In genomic region chr18:57532987-57533386, GRCh38 we compare ENCODE assay signal across 20 cellular contexts. TPM values are rescaled to one million over a fixed set of nuclear protein-coding genes. Genes with fewer than 3 reads are reported as not detected.
A peak's percentile ranks its signal among the peaks of the same experiment; 100 is the strongest.
DNase-seq lines count a peak whose midpoint lies in the region; ATAC-seq, FAIRE-seq and TF ChIP-seq lines count a peak whose summit lies in the region.
"Had no signal": no experiment of that assay in that cellular context is flagged by ENCODE, and none has a peak within 500 bp of the region (broad histone marks: within the 10 kb centered on the region; RNA-seq: fewer than 3 reads in every experiment).

No MANE protein-coding gene starts in this region.

- H3K27me3 ChIP-seq in H1 (replicated peaks in 1 of 4; ENCODE audit: control insufficient read depth in 3 of 4, extremely low read depth in 1 of 4, insufficient read depth in 3 of 4, low read length in 3 of 4) (no peaks in the 10 kb centered on the region), skeletal muscle tissue (ENCODE audit: control insufficient read depth in 3 of 3, insufficient read depth in 3 of 3, low read length in 3 of 3) (no peaks in the 10 kb centered on the region)
- H3K27me3 ChIP-seq: brain microvascular endothelial cell had no signal

- no peak overlapping the region for H3K4ac ChIP-seq in H1 (replicated peaks; ENCODE audit: insufficient read length, low read depth, low read length)

- H3K4me1 Mint-ChIP-seq in activated naive CD8-positive, alpha-beta T cell treated with anti-CD3 and anti-CD28 coated beads for 36 hours: no peaks in the 10 kb centered on the region
- no peaks in the 10 kb centered on the region for H3K4me1 Mint-ChIP-seq in activated naive CD8-positive, alpha-beta T cell treated with anti-CD3 and anti-CD28 coated beads, Interleukin-2, amount 50 U/mL, for 24 hours
- H3K4me1 Mint-ChIP-seq: activated CD4-positive, alpha-beta T cell treated with anti-CD3 and anti-CD28 coated beads for 36 hours; CD4-positive, alpha-beta memory T cell had no signal

- H3K18ac ChIP-seq in H1 (ENCODE audit: extremely low read depth, low read length): no peak overlapping the region

- POLR2A ChIA-PET in H1 (lab: Charles Lee; ENCODE audit: partially characterized antibody): interaction anchor here (1.0 kb wide), 1 partner anchor 15 kb away, joined by 3 read pairs; no protein-coding TSS in a partner anchor

- H3K9ac ChIP-seq in H1 (replicated peaks in 1 of 4; ENCODE audit: extremely low read depth in 1 of 4, low read depth in 3 of 4, low read length in 3 of 4) (peak overlapping the region in 1 of 4 experiments; percentile 18; a peak in 1 of 7 replicates), skeletal muscle tissue (ENCODE audit: low read depth in 1 of 3, low read length in 3 of 3) (peak overlapping the region in 2 of 3 donors; percentile 44 to 72)
- H3K9ac ChIP-seq: GM23248 had no signal

- DNase-seq in activated naive CD8-positive, alpha-beta T cell treated with anti-CD3 and anti-CD28 coated beads for 36 hours: no peak
- no peak for DNase-seq in activated naive CD8-positive, alpha-beta T cell treated with anti-CD3 and anti-CD28 coated beads, Interleukin-2, amount 50 U/mL, for 24 hours
- DNase-seq in H1 (ENCODE audit: low read depth in 1 of 2, low spot score in 2 of 2): no peak
- DNase-seq in NCI-H82 treated with DMSO at 0.1 percent for 48 hours (lab: John Stamatoyannopoulos, UW; ENCODE audit: unreplicated experiment): no peak
- no peak for DNase-seq in HUDEP-2 (lab: John Stamatoyannopoulos, UW; ENCODE audit: unreplicated experiment in 76 of 76)
- DNase-seq: 8988T; activated CD4-positive, alpha-beta T cell treated with anti-CD3 and anti-CD28 coated beads for 36 hours; activated gamma-delta T cell treated with Interleukin-2 at 50 U/mL for 16 hours; CD4-positive, alpha-beta memory T cell; cortex of kidney; GM23248; NCI-H1048; NCI-H1694 treated with DMSO at 0.1 percent for 48 hours; NCI-H524 treated with DMSO at 0.1 percent for 48 hours; stimulated activated CD4-positive, alpha-beta T cell treated with anti-CD3 and anti-CD28 coated beads, Interleukin-1b, Interleukin-23, amount 100 ng/mL, for 48 hours had no signal

- H3K9me3 ChIP-seq in H1 (ENCODE audit: insufficient read depth in 2 of 2, low read depth in 1 of 2, low read length in 1 of 2) (no peaks in the 10 kb centered on the region), mesodermal cell (ENCODE audit: control insufficient read depth, low read length) (no peaks in the 10 kb centered on the region), skeletal muscle tissue (ENCODE audit: control insufficient read depth in 3 of 3, low read length in 3 of 3) (no peaks in the 10 kb centered on the region)

- H2BK15ac ChIP-seq in H1 (ENCODE audit: low read length): no peak overlapping the region

- no peak overlapping the region for H2BK12ac ChIP-seq in H1 (ENCODE audit: low read depth, low read length)

- no peak overlapping the region for H2BK5ac ChIP-seq in H1 (ENCODE audit: low read depth, low read length)

- 0 out of 4 replicates have a peak overlapping the region, but pooled peaks of 1 of the 2 experiments have one; percentile 35 for H3K4me2 ChIP-seq in H1 (ENCODE audit: insufficient read depth in 1 of 2, low read depth in 2 of 2, low read length in 2 of 2)

- WGBS in H1 (ENCODE audit: extremely low coverage in 1 of 2, insufficient coverage in 1 of 2, insufficient read length in 1 of 2, insufficient replicate concordance in 2 of 2, low coverage in 1 of 2, low lambda C conversion rate in 2 of 2, missing lambda C conversion rate in 1 of 2), 2 experiments: 84% methylated on average over 8 of the region's 8 CpGs; no CpG with 5 or more reads in 1 of the 2 experiments
- WGBS in mesodermal cell (ENCODE audit: insufficient coverage in 2 of 2), 2 experiments: 78% methylated on average over 5 to 6 of the region's 8 CpGs

- H4K8ac ChIP-seq in H1 (ENCODE audit: extremely low read depth, insufficient read depth, low read length): no peak overlapping the region

- peak overlapping the region; percentile 85 for H2AFZ ChIP-seq in H1 (ENCODE audit: low read length)
- H2AFZ ChIP-seq: GM23248 had no signal

- H3K36me3 Mint-ChIP-seq in activated naive CD8-positive, alpha-beta T cell treated with anti-CD3 and anti-CD28 coated beads for 36 hours: no peaks in the 10 kb centered on the region
- H3K36me3 Mint-ChIP-seq in activated naive CD8-positive, alpha-beta T cell treated with anti-CD3 and anti-CD28 coated beads, Interleukin-2, amount 50 U/mL, for 24 hours (ENCODE audit: low read depth): no peaks in the 10 kb centered on the region
- H3K36me3 Mint-ChIP-seq: CD4-positive, alpha-beta memory T cell had no signal

- no peak overlapping the region for H4K5ac ChIP-seq in H1 (ENCODE audit: insufficient read length, low read depth, low read length)

- no peak for TF ChIP-seq EP300 in H1 (IDR thresholded peaks at IDR 0.05; ENCODE audit: borderline replicate concordance in 1 of 2, low read depth in 2 of 2, low read length in 2 of 2)

- no peak for TF ChIP-seq CTCF in H1 (IDR thresholded peaks at IDR 0.05; ENCODE audit: control extremely low read depth in 1 of 3, insufficient read depth in 1 of 3, low read depth in 1 of 3, low read length in 3 of 3)

- H4K91ac ChIP-seq in H1 (replicated peaks; ENCODE audit: insufficient read length, low read length): no peak overlapping the region

- no peak overlapping the region for H3K23ac ChIP-seq in H1 (ENCODE audit: insufficient read length)

- FAIRE-seq in H1 (lab: Jason Lieb, UNC): no peak

- H3K4me3 ChIP-seq in H1 (ENCODE audit: extremely low read depth in 1 of 4, insufficient read depth in 2 of 4, low read depth in 3 of 4, low read length in 4 of 4) (no peak overlapping the region; a peak in 1 of 8 replicates), mesodermal cell (ENCODE audit: extremely low read depth, insufficient read depth, low read length, poor library complexity, severe bottlenecking) (no peak overlapping the region), skeletal muscle tissue (ENCODE audit: low read length in 3 of 3) (peak overlapping the region in 2 of 3 donors; percentile 36 to 46)
- H3K4me3 ChIP-seq: GM23248 had no signal

- no peaks in the 10 kb centered on the region for H3K9me3 Mint-ChIP-seq in activated naive CD8-positive, alpha-beta T cell treated with anti-CD3 and anti-CD28 coated beads for 36 hours
- no peaks in the 10 kb centered on the region for H3K9me3 Mint-ChIP-seq in activated naive CD8-positive, alpha-beta T cell treated with anti-CD3 and anti-CD28 coated beads, Interleukin-2, amount 50 U/mL, for 24 hours
- H3K9me3 Mint-ChIP-seq: T-helper 1 cell treated with Interleukin-12 subunit alpha and Interleukin-12 subunit beta and Interleukin-4 antibody, amounts not matched to agents 30 μg/mL and 1 μg/mL, for 36 hours had no signal

- CTCF ChIA-PET in H1 (lab: Charles Lee; ENCODE audit: partially characterized antibody): interaction anchor here (1.0 to 2.5 kb wide), 6 partner anchors 13 to 98 kb away, joined by 3 to 10 read pairs (median 4); partner anchors contain the start of gene ONECUT2

- no peak overlapping the region for H2AK5ac ChIP-seq in H1 (ENCODE audit: low read depth, low read length)

- peaks cover 5 to 14% (median 7%) of the 10 kb centered on the region in 4 experiments; a peak in 5 of 7 replicates for H3K4me1 ChIP-seq in H1 (replicated peaks in 1 of 4; ENCODE audit: control insufficient read depth in 3 of 4, insufficient read depth in 4 of 4, low read length in 3 of 4)
- peaks cover 16% of the 10 kb centered on the region for H3K4me1 ChIP-seq in mesodermal cell (ENCODE audit: control insufficient read depth, insufficient read depth, low read length, poor library complexity, severe bottlenecking)
- peaks cover 13 to 14% (median 13%) of the 10 kb centered on the region in 3 donors for H3K4me1 ChIP-seq in skeletal muscle tissue (ENCODE audit: control insufficient read depth in 3 of 3, insufficient read depth in 3 of 3, low read length in 3 of 3)

- no peak overlapping the region for H3K14ac ChIP-seq in H1 (ENCODE audit: insufficient read length)

- H2BK20ac ChIP-seq in H1 (ENCODE audit: low read length): no peak overlapping the region

- H2BK120ac ChIP-seq in H1 (replicated peaks; ENCODE audit: low read depth, low read length): no peak overlapping the region

- H3K56ac ChIP-seq in H1 (replicated peaks; ENCODE audit: insufficient read length, low read depth, low read length): no peak overlapping the region

- H3K27me3 Mint-ChIP-seq in activated naive CD8-positive, alpha-beta T cell treated with anti-CD3 and anti-CD28 coated beads for 36 hours: peaks cover 3% of the 10 kb centered on the region
- no peaks in the 10 kb centered on the region for H3K27me3 Mint-ChIP-seq in activated naive CD8-positive, alpha-beta T cell treated with anti-CD3 and anti-CD28 coated beads, Interleukin-2, amount 50 U/mL, for 24 hours
- H3K27me3 Mint-ChIP-seq: activated CD4-positive, alpha-beta T cell treated with anti-CD3 and anti-CD28 coated beads for 36 hours; CD4-positive, alpha-beta memory T cell had no signal

- TF ChIP-seq POLR2A in H1 (IDR thresholded peaks at IDR 0.05; ENCODE audit: control extremely low read depth in 1 of 2, low read depth in 2 of 2, low read length in 2 of 2): no peak

- no peaks in the 10 kb centered on the region for H4K20me1 ChIP-seq in H1 (replicated peaks in 1 of 2; ENCODE audit: control insufficient read depth in 1 of 2, insufficient read depth in 2 of 2, low read length in 2 of 2)

- ATAC-seq in activated naive CD8-positive, alpha-beta T cell treated with anti-CD3 and anti-CD28 coated beads, Interleukin-2, amount 50 U/mL, for 24 hours: no peak
- no peak for ATAC-seq in GM19452 (IDR thresholded peaks at IDR 0.05; ENCODE audit: unreplicated experiment)
- ATAC-seq: activated CD4-positive, alpha-beta T cell treated with anti-CD3 and anti-CD28 coated beads for 36 hours had no signal

- H3K79me2 ChIP-seq in H1 (ENCODE audit: control insufficient read depth in 1 of 2, insufficient read depth in 2 of 2, low read length in 2 of 2): no peaks in the 10 kb centered on the region

- no peaks in the 10 kb centered on the region for H3K36me3 ChIP-seq in H1 (ENCODE audit: control insufficient read depth in 2 of 4, insufficient read depth in 4 of 4, low read length in 3 of 4)
- H3K36me3 ChIP-seq in mesodermal cell (ENCODE audit: control insufficient read depth, insufficient read depth, low read length): no peaks in the 10 kb centered on the region
- H3K36me3 ChIP-seq in skeletal muscle tissue (ENCODE audit: control insufficient read depth in 3 of 3, insufficient read depth in 3 of 3, low read length in 3 of 3): no peaks in the 10 kb centered on the region
- H3K36me3 ChIP-seq: brain microvascular endothelial cell had no signal

- H3K4me3 Mint-ChIP-seq in activated naive CD8-positive, alpha-beta T cell treated with anti-CD3 and anti-CD28 coated beads for 36 hours: no peak overlapping the region
- H3K4me3 Mint-ChIP-seq in activated naive CD8-positive, alpha-beta T cell treated with anti-CD3 and anti-CD28 coated beads, Interleukin-2, amount 50 U/mL, for 24 hours: no peak overlapping the region
- H3K4me3 Mint-ChIP-seq: activated CD4-positive, alpha-beta T cell treated with anti-CD3 and anti-CD28 coated beads for 36 hours; CD4-positive, alpha-beta memory T cell; T-helper 1 cell treated with Interleukin-12 subunit alpha and Interleukin-12 subunit beta and Interleukin-4 antibody, amounts not matched to agents 30 μg/mL and 1 μg/mL, for 36 hours had no signal

- H3K27ac ChIP-seq in H1 (ENCODE audit: low read depth, low read length): no peak overlapping the region
- peak overlapping the region; percentile 70 for H3K27ac ChIP-seq in mesodermal cell (ENCODE audit: low read depth, low read length, severe bottlenecking)
- peak overlapping the region; percentile 22 for H3K27ac ChIP-seq in skeletal muscle tissue (ENCODE audit: low read depth, low read length)
- H3K27ac ChIP-seq: brain microvascular endothelial cell, GM23248 had no signal

- TF ChIP-seq RAD21 in H1 (IDR thresholded peaks at IDR 0.05 in 1 of 2, conservative IDR thresholded peaks at IDR 0.05 in 1 of 2; ENCODE audit: low read depth in 2 of 2, low read length in 2 of 2): no peak

- peak overlapping the region; percentile 45 for H3K27ac Mint-ChIP-seq in activated naive CD8-positive, alpha-beta T cell treated with anti-CD3 and anti-CD28 coated beads for 36 hours
- no peak overlapping the region for H3K27ac Mint-ChIP-seq in activated naive CD8-positive, alpha-beta T cell treated with anti-CD3 and anti-CD28 coated beads, Interleukin-2, amount 50 U/mL, for 24 hours
- H3K27ac Mint-ChIP-seq: activated CD4-positive, alpha-beta T cell treated with anti-CD3 and anti-CD28 coated beads for 36 hours; CD4-positive, alpha-beta memory T cell; T-helper 1 cell treated with Interleukin-12 subunit alpha and Interleukin-12 subunit beta and Interleukin-4 antibody, amounts not matched to agents 30 μg/mL and 1 μg/mL, for 36 hours had no signal

- H3K23me2 ChIP-seq in H1 (ENCODE audit: low read depth, low read length): no peaks in the 10 kb centered on the region; the same call in 1 of the 2 replicates

- H3K79me1 ChIP-seq in H1 (ENCODE audit: low read depth, low read length): no peaks in the 10 kb centered on the region

RNA-seq across cellular contexts. Expression of gene FECH, which starts 53.5 kb away (rescaled TPM):
- 10 to 100 TPM; 33.4 to 33.7 TPM for total RNA-seq in activated naive CD8-positive, alpha-beta T cell treated with anti-CD3 and anti-CD28 coated beads for 36 hours
- total RNA-seq in H1 (2021; fragmentation: NEBNext Ultra II Directional; extraction: Animal tissue kit (Norgen Biotek cat#: 25700)): 20.4 and 26.6 TPM in 2 replicates
- polyA plus RNA-seq in H1 (2011; rRNA removed): 12.3 and 13.1 TPM in 2 replicates
- 14.7 TPM for polyA plus RNA-seq in H1 (2011; cell fraction: cytosol; rRNA removed)
- polyA plus RNA-seq in H1 (2011; cell fraction: nucleus; rRNA removed): 17.4 TPM
- polyA plus RNA-seq in H1 (2012, experiment 1 of 2): 16.0 to 21.6 TPM (median 19.7 TPM) in 4 replicates
- polyA plus RNA-seq in H1 (2012, experiment 2 of 2): 6.1 TPM
- polyA plus RNA-seq in H1 (2013, experiment 1 of 2): 27.0 TPM
- polyA plus RNA-seq in H1 (2013, experiment 2 of 2): 27.9 TPM
- polyA minus RNA-seq in H1 (2011; rRNA and poly(A)+ RNA removed): 17.0 and 29.3 TPM in 2 replicates
- polyA minus RNA-seq in H1 (2011; cell fraction: cytosol; rRNA and poly(A)+ RNA removed): 15.6 TPM
- polyA minus RNA-seq in H1 (2011; cell fraction: nucleus; rRNA and poly(A)+ RNA removed): 17.5 TPM
- 19.8 TPM for polyA plus RNA-seq in mesodermal cell (2013, experiment 1 of 2)
- polyA plus RNA-seq in mesodermal cell (2013, experiment 2 of 2): 18.6 TPM
- total RNA-seq in skeletal muscle tissue: 50.6 TPM

Comparison
In these comparisons a context has a peak if more than half of its experiments do, and no peak if none do; other contexts are left out.
1. H3K4me3 ChIP-seq: peak in skeletal muscle tissue (2 of 3); none in H1 (0 of 4) and mesodermal cell (single experiment).